ENCODE assay signal across 19 cellular contexts in the genomic region with DNA sequence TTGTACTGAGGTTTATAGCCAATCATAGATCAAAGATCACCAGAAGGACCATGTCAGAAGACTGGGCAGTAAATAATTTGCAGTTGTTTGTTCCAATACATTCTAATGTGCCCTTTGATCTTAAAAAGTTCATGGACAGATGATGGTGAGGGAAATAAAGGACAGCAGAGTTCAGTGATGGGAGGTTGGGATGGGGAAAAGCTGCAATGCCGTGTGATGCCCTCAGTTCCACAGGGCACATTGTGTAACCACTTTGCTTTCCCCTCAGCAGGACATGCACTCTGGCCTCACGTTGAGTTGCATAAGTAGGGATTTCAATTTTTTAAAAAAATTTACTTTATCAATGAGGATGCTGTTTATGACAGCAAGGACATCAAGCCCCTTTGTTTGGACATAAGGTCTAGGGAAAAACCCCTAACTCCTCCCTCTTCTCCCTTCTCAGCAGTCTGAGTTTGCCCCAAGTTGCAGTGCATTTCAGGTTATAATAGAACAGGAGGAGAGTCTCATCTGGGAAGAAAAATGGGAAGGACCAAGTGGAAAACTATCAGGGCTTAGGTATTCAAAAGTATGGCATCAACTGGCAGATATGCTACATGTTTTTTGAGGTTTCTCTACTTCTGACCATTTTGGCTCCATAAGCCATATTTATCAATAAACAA.
DNase-seq lines count a peak whose midpoint lies in the region; ATAC-seq, FAIRE-seq and TF ChIP-seq lines count a peak whose summit lies in the region.
"Had no signal": no experiment of that assay in that cellular context is flagged by ENCODE, and none has a peak within 500 bp of the region (broad histone marks: within the 10 kb centered on the region; RNA-seq: fewer than 3 reads in every experiment).

No MANE protein-coding gene starts in this region.

- 40 to 100% methylated on average over 1 to 2 of the region's 2 CpGs for WGBS in gastroesophageal sphincter (ENCODE audit: low coverage in 1 of 2), 2 donors
- WGBS in HepG2 (ENCODE audit: low lambda C conversion rate) = 4% methylated on average over 2 of the region's 2 CpGs

- CTCF ChIA-PET in HepG2 (lab: Yijun Ruan, JAX; ENCODE audit: low intra/inter-chr PET ratio, low total read pairs) = no interaction called here

- H3K27ac Mint-ChIP-seq in neural progenitor cell = peak overlapping the region; percentile 12
- H3K27ac Mint-ChIP-seq: CD4-positive, alpha-beta memory T cell had no signal

- no peaks in the 10 kb centered on the region for H3K79me2 ChIP-seq in HepG2 (ENCODE audit: insufficient read depth, low read length)
- no peaks in the 10 kb centered on the region for H3K79me2 ChIP-seq in neural progenitor cell (ENCODE audit: low read depth)

- ATAC-seq in gastroesophageal sphincter = peak; percentile 35
- ATAC-seq in HepG2 = peak; percentile 96
- no peak for ATAC-seq in thoracic aorta (ENCODE audit: insufficient number of reproducible peaks, low FRiP score, low read depth)
- ATAC-seq in GM18511 (IDR thresholded peaks at IDR 0.05; ENCODE audit: unreplicated experiment) = no peak
- ATAC-seq in mucosa of descending colon = no peak
- ATAC-seq: GM12878 had no signal

- no peaks in the 10 kb centered on the region for H3K4me1 ChIP-seq in gastroesophageal sphincter
- peaks cover 19% of the 10 kb centered on the region for H3K4me1 ChIP-seq in HepG2 (ENCODE audit: insufficient read depth, low read length)
- H3K4me1 ChIP-seq in neural progenitor cell = no peaks in the 10 kb centered on the region
- peaks cover 0 to 14% of the 10 kb centered on the region in 2 donors for H3K4me1 ChIP-seq in thoracic aorta (ENCODE audit: control insufficient read depth in 1 of 2, low read depth in 2 of 2)
- no peaks in the 10 kb centered on the region for H3K4me1 ChIP-seq in mucosa of descending colon (ENCODE audit: low read depth)

- H4K20me1 ChIP-seq in HepG2 (ENCODE audit: insufficient read depth, low read length) = no peaks in the 10 kb centered on the region
- H4K20me1 ChIP-seq in neural progenitor cell (ENCODE audit: low read depth) = no peaks in the 10 kb centered on the region

- H3K27me3 ChIP-seq in gastroesophageal sphincter (no peaks in the 10 kb centered on the region), HepG2 (ENCODE audit: control insufficient read depth in 1 of 2, insufficient read depth in 2 of 2, low read length in 2 of 2) (no peaks in the 10 kb centered on the region), neural progenitor cell (no peaks in the 10 kb centered on the region), thoracic aorta (replicated peaks; ENCODE audit: insufficient read depth) (no peaks in the 10 kb centered on the region)

- POLR2A ChIA-PET in HepG2 (lab: Yijun Ruan, JAX) = no interaction called here

- H3K9ac ChIP-seq in HepG2 (ENCODE audit: insufficient read depth, low read depth, low read length) (no peak overlapping the region), neural progenitor cell (no peak overlapping the region)

- H3K4me2 ChIP-seq in HepG2 (ENCODE audit: low read depth, low read length) = no peak overlapping the region
- no peak overlapping the region for H3K4me2 ChIP-seq in neural progenitor cell

- no peaks in the 10 kb centered on the region for H3K36me3 Mint-ChIP-seq in neural progenitor cell
- H3K36me3 Mint-ChIP-seq: CD4-positive, alpha-beta memory T cell had no signal

- H2AFZ ChIP-seq in HepG2 (ENCODE audit: low read length) (no peak overlapping the region), neural progenitor cell (replicated peaks) (no peak overlapping the region)

- BruUV-seq in HepG2 (replicated peaks; lab: Mats Ljungman, UMichigan) = no TSS peak

- no peaks in the 10 kb centered on the region for H3F3A ChIP-seq in neural progenitor cell (ENCODE audit: low read depth)

- TF ChIP-seq POLR2A in gastroesophageal sphincter (IDR thresholded peaks at IDR 0.05) (no peak), HepG2 (IDR thresholded peaks at IDR 0.05; ENCODE audit: insufficient read depth in 1 of 2, low read depth in 2 of 2, low read length in 2 of 2) (no peak)

- no peak for TF ChIP-seq RAD21 in HepG2 (CRISPR knock-in tag; IDR thresholded peaks at IDR 0.05)

- no peak overlapping the region for H3K4me3 Mint-ChIP-seq in neural progenitor cell
- H3K4me3 Mint-ChIP-seq: CD4-positive, alpha-beta memory T cell had no signal

- intact Hi-C loops in HepG2 (cut with micrococcal nuclease; ENCODE audit: unreplicated experiment) (no loop called here), mucosa of descending colon (cut with DNase I, micrococcal nuclease) (no loop called here)

- peaks cover 2% of the 10 kb centered on the region for H3K27me3 Mint-ChIP-seq in neural progenitor cell (ENCODE audit: insufficient read depth, low read depth)

- H3K4me3 ChIP-seq in gastroesophageal sphincter = no peak overlapping the region
- H3K4me3 ChIP-seq in HepG2 (replicated peaks in 1 of 3; ENCODE audit: insufficient read depth in 1 of 3, low read depth in 2 of 3, low read length in 3 of 3) = no peak overlapping the region
- no peak overlapping the region for H3K4me3 ChIP-seq in neural progenitor cell
- H3K4me3 ChIP-seq in thoracic aorta = no peak overlapping the region
- H3K4me3 ChIP-seq in mucosa of descending colon = no peak overlapping the region
- H3K4me3 ChIP-seq: GM12878 had no signal

- peaks cover 3% of the 10 kb centered on the region for H3K9me3 Mint-ChIP-seq in neural progenitor cell

- in situ Hi-C loops in HepG2 (cut with HindIII; ENCODE audit: extremely low pct_ligation_motif_present, low pct_unique_long_range_greater_than_20kb) = no loop called here

- H3K4me1 Mint-ChIP-seq in neural progenitor cell = peaks cover 6% of the 10 kb centered on the region
- H3K4me1 Mint-ChIP-seq: CD4-positive, alpha-beta memory T cell had no signal

- H3K27ac ChIP-seq in gastroesophageal sphincter (no peak overlapping the region), HepG2 (ENCODE audit: extremely low read length, insufficient read depth, low read length) (peak overlapping the region; percentile 43), neural progenitor cell (no peak overlapping the region), thoracic aorta (peak overlapping the region; percentile 11 to 59)

- TF ChIP-seq EP300 in gastroesophageal sphincter (IDR thresholded peaks at IDR 0.05) = no peak
- TF ChIP-seq EP300 in HepG2 (IDR thresholded peaks at IDR 0.05; ENCODE audit: low read depth in 2 of 2, low read length in 2 of 2) = peak in 1 of 2 experiments; percentile 9; a peak in 1 of 4 replicates
- TF ChIP-seq EP300 in HepG2 (CRISPR knock-in tag; IDR thresholded peaks at IDR 0.05; ENCODE audit: borderline replicate concordance) = no peak

- DNase-seq in HepG2 (ENCODE audit: low spot score) = peak; percentile 16
- DNase-seq in neural progenitor cell (ENCODE audit: low spot score) = no peak
- no peak for DNase-seq in thoracic aorta (ENCODE audit: low spot score)
- no peak for DNase-seq in NCI-H510A treated with DMSO at 0.1 percent for 48 hours (lab: John Stamatoyannopoulos, UW)
- DNase-seq in NCI-H187 (lab: John Stamatoyannopoulos, UW) = no peak
- no peak for DNase-seq in mucosa of descending colon
- DNase-seq: C1 segment of cervical spinal cord; Calu3; CD4-positive, alpha-beta memory T cell; COR-L47; DMS79; EL; GDM1; H7; HCEC 1CT had no signal

- FAIRE-seq in HepG2 (lab: Jason Lieb, UNC) = no peak
- FAIRE-seq: GM12878, H1 had no signal

- TF ChIP-seq CTCF in gastroesophageal sphincter (IDR thresholded peaks at IDR 0.05) (no peak), HepG2 (CRISPR knock-in tag; IDR thresholded peaks at IDR 0.05) (no peak), neural progenitor cell (IDR thresholded peaks at IDR 0.05) (no peak), thoracic aorta (IDR thresholded peaks at IDR 0.05) (no peak), mucosa of descending colon (IDR thresholded peaks at IDR 0.05) (no peak)

- H3K9me3 ChIP-seq in gastroesophageal sphincter = peaks cover 0 to 4% (median 0%) of the 10 kb centered on the region in 3 donors
- H3K9me3 ChIP-seq in HepG2 (ENCODE audit: low read length) = no peaks in the 10 kb centered on the region
- H3K9me3 ChIP-seq in neural progenitor cell (ENCODE audit: low read depth) = no peaks in the 10 kb centered on the region
- no peaks in the 10 kb centered on the region for H3K9me3 ChIP-seq in thoracic aorta
- no peaks in the 10 kb centered on the region for H3K9me3 ChIP-seq in mucosa of descending colon

- H3K36me3 ChIP-seq in gastroesophageal sphincter (no peaks in the 10 kb centered on the region), HepG2 (replicated peaks in 1 of 2; ENCODE audit: control insufficient read depth in 1 of 2, insufficient read depth in 2 of 2, low read length in 2 of 2) (no peaks in the 10 kb centered on the region), neural progenitor cell (no peaks in the 10 kb centered on the region), thoracic aorta (no peaks in the 10 kb centered on the region), mucosa of descending colon (ENCODE audit: low read depth) (no peaks in the 10 kb centered on the region)

TF ChIP-seq in HepG2, 621 proteins besides CTCF, POLR2A, EP300 and RAD21 (continues in another document):
- TF ChIP-seq ZNF678 (CRISPR knock-in tag; IDR thresholded peaks at IDR 0.05) = no peak
- TF ChIP-seq, protein P1, sequence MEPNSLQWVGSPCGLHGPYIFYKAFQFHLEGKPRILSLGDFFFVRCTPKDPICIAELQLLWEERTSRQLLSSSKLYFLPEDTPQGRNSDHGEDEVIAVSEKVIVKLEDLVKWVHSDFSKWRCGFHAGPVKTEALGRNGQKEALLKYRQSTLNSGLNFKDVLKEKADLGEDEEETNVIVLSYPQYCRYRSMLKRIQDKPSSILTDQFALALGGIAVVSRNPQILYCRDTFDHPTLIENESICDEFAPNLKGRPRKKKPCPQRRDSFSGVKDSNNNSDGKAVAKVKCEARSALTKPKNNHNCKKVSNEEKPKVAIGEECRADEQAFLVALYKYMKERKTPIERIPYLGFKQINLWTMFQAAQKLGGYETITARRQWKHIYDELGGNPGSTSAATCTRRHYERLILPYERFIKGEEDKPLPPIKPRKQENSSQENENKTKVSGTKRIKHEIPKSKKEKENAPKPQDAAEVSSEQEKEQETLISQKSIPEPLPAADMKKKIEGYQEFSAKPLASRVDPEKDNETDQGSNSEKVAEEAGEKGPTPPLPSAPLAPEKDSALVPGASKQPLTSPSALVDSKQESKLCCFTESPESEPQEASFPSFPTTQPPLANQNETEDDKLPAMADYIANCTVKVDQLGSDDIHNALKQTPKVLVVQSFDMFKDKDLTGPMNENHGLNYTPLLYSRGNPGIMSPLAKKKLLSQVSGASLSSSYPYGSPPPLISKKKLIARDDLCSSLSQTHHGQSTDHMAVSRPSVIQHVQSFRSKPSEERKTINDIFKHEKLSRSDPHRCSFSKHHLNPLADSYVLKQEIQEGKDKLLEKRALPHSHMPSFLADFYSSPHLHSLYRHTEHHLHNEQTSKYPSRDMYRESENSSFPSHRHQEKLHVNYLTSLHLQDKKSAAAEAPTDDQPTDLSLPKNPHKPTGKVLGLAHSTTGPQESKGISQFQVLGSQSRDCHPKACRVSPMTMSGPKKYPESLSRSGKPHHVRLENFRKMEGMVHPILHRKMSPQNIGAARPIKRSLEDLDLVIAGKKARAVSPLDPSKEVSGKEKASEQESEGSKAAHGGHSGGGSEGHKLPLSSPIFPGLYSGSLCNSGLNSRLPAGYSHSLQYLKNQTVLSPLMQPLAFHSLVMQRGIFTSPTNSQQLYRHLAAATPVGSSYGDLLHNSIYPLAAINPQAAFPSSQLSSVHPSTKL (CRISPR knock-in tag; IDR thresholded peaks at IDR 0.05) = peak; percentile 54

Comparison
In these comparisons a context has a peak if more than half of its experiments do, and no peak if none do; other contexts are left out.
1. ATAC-seq: peak in gastroesophageal sphincter (single experiment) and HepG2 (single experiment); none in thoracic aorta (single experiment), GM18511 (single experiment) and mucosa of descending colon (single experiment).
2. H3K27ac ChIP-seq: peak in HepG2 (single experiment) and thoracic aorta (2 of 2); none in gastroesophageal sphincter (0 of 4) and neural progenitor cell (single experiment).